21 cellular contexts compared by ENCODE assay signal in the genomic region with DNA sequence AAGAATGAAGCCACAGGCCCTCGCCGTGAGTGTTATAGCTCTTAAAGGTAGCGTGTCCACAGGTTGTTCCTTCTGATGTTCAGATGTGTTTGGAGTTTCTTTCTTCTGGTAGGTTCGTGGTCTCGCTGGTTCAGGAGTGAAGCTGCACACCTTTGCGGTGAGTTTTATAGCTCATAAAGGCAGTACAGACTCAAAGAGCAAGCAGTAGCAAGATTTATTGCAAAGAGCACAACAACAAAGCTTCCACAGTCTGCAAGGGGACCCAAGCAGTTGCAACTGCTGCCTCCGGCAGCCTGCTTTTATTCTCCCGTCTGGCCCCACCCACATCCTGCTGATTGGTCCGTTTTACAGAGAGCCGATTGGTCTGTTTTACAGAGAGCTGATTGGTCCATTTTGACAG. TPM values are rescaled to one million over a fixed set of nuclear protein-coding genes. Genes with fewer than 3 reads are reported as not detected.
DNase-seq lines count a peak whose midpoint lies in the region; ATAC-seq and TF ChIP-seq lines count a peak whose summit lies in the region.
"Had no signal": no experiment of that assay in that cellular context is flagged by ENCODE, and none has a peak within 500 bp of the region (broad histone marks: within the 10 kb centered on the region; RNA-seq: fewer than 3 reads in every experiment).

No MANE protein-coding gene starts in this region.

- H3K4me1 ChIP-seq in naive thymus-derived CD4-positive, alpha-beta T cell (ENCODE audit: control insufficient read depth in 2 of 2, insufficient read depth in 2 of 2, low read length in 2 of 2) = peaks cover 6 to 19% of the 10 kb centered on the region in 2 donors
- no peaks in the 10 kb centered on the region for H3K4me1 ChIP-seq in HAP-1
- H3K4me1 ChIP-seq: Peyer's patch, SJCRH30 had no signal

- peaks cover 6 to 8% of the 10 kb centered on the region in 2 donors for H3K9me3 Mint-ChIP-seq in activated naive CD4-positive, alpha-beta T cell treated with anti-CD3 and anti-CD28 coated beads, Interleukin-2, amount 50 U/mL, for 72 hours
- peaks cover 0 to 10% (median 0%) of the 10 kb centered on the region in 11 donors for H3K9me3 Mint-ChIP-seq in naive thymus-derived CD4-positive, alpha-beta T cell
- H3K9me3 Mint-ChIP-seq in immature natural killer cell (no peaks in the 10 kb centered on the region), mesothelial cell of epicardium (peaks cover 5% of the 10 kb centered on the region)
- H3K9me3 Mint-ChIP-seq: natural killer cell had no signal

- CTCF ChIA-PET in naive thymus-derived CD4-positive, alpha-beta T cell (lab: Charles Lee) = interaction anchor here (0.7 kb wide), 1 partner anchor 305 kb away, joined by 3 read pairs; no protein-coding TSS in a partner anchor

- POLR2A ChIA-PET in naive thymus-derived CD4-positive, alpha-beta T cell (lab: Charles Lee) = no interaction called here

- H3K36me3 ChIP-seq in naive thymus-derived CD4-positive, alpha-beta T cell (ENCODE audit: control insufficient read depth in 2 of 3, insufficient read depth in 3 of 3, low read length in 3 of 3) = peaks cover 0 to 20% (median 0%) of the 10 kb centered on the region in 3 experiments
- H3K36me3 ChIP-seq in HAP-1 (replicated peaks) = peaks cover 9% of the 10 kb centered on the region; the same call in 1 of the 2 replicates

- in situ Hi-C loops in HAP-1 (cut with MboI; ENCODE audit: low sequenced_read_pairs) = no loop called here

- intact Hi-C loops in naive thymus-derived CD4-positive, alpha-beta T cell (cut with micrococcal nuclease) = loop anchor here in 1 of 2 donors (10.0 kb wide), 1 partner anchor 1798 kb away; a partner anchor contains a TSS

- H3K27ac Mint-ChIP-seq in T-helper 17 cell (peak overlapping the region; percentile 59), immature natural killer cell (peak overlapping the region in 1 of 6 donors; percentile 17), mesothelial cell of epicardium (no peak overlapping the region)
- H3K27ac Mint-ChIP-seq in activated naive CD4-positive, alpha-beta T cell treated with anti-CD3 and anti-CD28 coated beads, Interleukin-2, amount 50 U/mL, for 72 hours = peak overlapping the region; percentile 34 to 60
- H3K27ac Mint-ChIP-seq in naive thymus-derived CD4-positive, alpha-beta T cell = peak overlapping the region; percentile 62 to 91 (median 85)

- no peaks in the 10 kb centered on the region for H3K27me3 ChIP-seq in naive thymus-derived CD4-positive, alpha-beta T cell (ENCODE audit: control insufficient read depth in 2 of 2, insufficient read depth in 2 of 2, low read length in 2 of 2)
- no peaks in the 10 kb centered on the region for H3K27me3 ChIP-seq in HAP-1 (ENCODE audit: low read depth)
- H3K27me3 ChIP-seq: Peyer's patch, SJCRH30 had no signal

- peak overlapping the region; percentile 48 for H3K27ac ChIP-seq in naive thymus-derived CD4-positive, alpha-beta T cell (ENCODE audit: low read depth, low read length)
- H3K27ac ChIP-seq: KMS-11, Peyer's patch, SJCRH30 had no signal

- ATAC-seq in T-helper 17 cell = no peak
- no peak for ATAC-seq in activated naive CD4-positive, alpha-beta T cell treated with anti-CD3 and anti-CD28 coated beads, Interleukin-2, amount 50 U/mL, for 72 hours
- no peak for ATAC-seq in naive thymus-derived CD4-positive, alpha-beta T cell
- ATAC-seq: natural killer cell had no signal

- no peak overlapping the region for H3K4me3 ChIP-seq in naive thymus-derived CD4-positive, alpha-beta T cell (ENCODE audit: low read length)
- no peak overlapping the region for H3K4me3 ChIP-seq in HAP-1
- H3K4me3 ChIP-seq: Peyer's patch, SJCRH30 had no signal

- H3K4me3 Mint-ChIP-seq in T-helper 17 cell = peak overlapping the region; percentile 9
- peak overlapping the region in 9 of 10 donors; percentile 25 to 67 (median 53) for H3K4me3 Mint-ChIP-seq in naive thymus-derived CD4-positive, alpha-beta T cell
- H3K4me3 Mint-ChIP-seq in immature natural killer cell = no peak overlapping the region
- no peak overlapping the region for H3K4me3 Mint-ChIP-seq in mesothelial cell of epicardium
- H3K4me3 Mint-ChIP-seq: natural killer cell had no signal

- H3K4me1 Mint-ChIP-seq in T-helper 17 cell (peaks cover 28% of the 10 kb centered on the region), immature natural killer cell (peaks cover 16 to 48% of the 10 kb centered on the region in 2 donors), mesothelial cell of epicardium (peaks cover 38% of the 10 kb centered on the region)
- H3K4me1 Mint-ChIP-seq in naive thymus-derived CD4-positive, alpha-beta T cell = peaks cover 22 to 85% (median 77%) of the 10 kb centered on the region in 7 donors

- peak; percentile 40 for DNase-seq in stimulated activated CD4-positive, alpha-beta T cell treated with anti-CD3 and anti-CD28 coated beads, Interleukin-15, amount 100 ng/mL, for 24 hours
- no peak for DNase-seq in stimulated activated CD4-positive, alpha-beta T cell treated with anti-CD3 and anti-CD28 coated beads, Interleukin-4, amount 100 ng/mL, for 4 hours
- DNase-seq in T-helper 17 cell = no peak
- DNase-seq in activated naive CD4-positive, alpha-beta T cell treated with anti-CD3 and anti-CD28 coated beads, Interleukin-2, amount 50 U/mL, for 72 hours (ENCODE audit: low spot score in 2 of 2) = no peak
- DNase-seq in naive thymus-derived CD4-positive, alpha-beta T cell = peak in 7 of 9 donors; percentile 38 to 63 (median 48)
- DNase-seq in immature natural killer cell = no peak
- no peak for DNase-seq in mesothelial cell of epicardium (ENCODE audit: low spot score in 2 of 2, unreplicated experiment in 2 of 2)
- no peak for DNase-seq in HAP-1 (ENCODE audit: low spot score in 2 of 2)
- DNase-seq: activated CD8-positive, alpha-beta memory T cell treated with anti-CD3 and anti-CD28 coated beads, Interleukin-2, amount 50 U/mL, for 4 hours; activated gamma-delta T cell; anterior cingulate cortex; C1 segment of cervical spinal cord; effector CD8-positive, alpha-beta T cell; MM.1S; natural killer cell; NCI-H1417; NCI-H2029 treated with DMSO at 0.1 percent for 48 hours; NCI-H2227 treated with DMSO at 0.1 percent for 48 hours; Peyer's patch; SJCRH30 had no signal

- no peaks in the 10 kb centered on the region for H3K9me3 ChIP-seq in T-helper 17 cell (ENCODE audit: control insufficient read depth, low read length, poor library complexity, severe bottlenecking)
- H3K9me3 ChIP-seq in naive thymus-derived CD4-positive, alpha-beta T cell (ENCODE audit: control insufficient read depth in 2 of 3, low read length in 3 of 3) = no peaks in the 10 kb centered on the region
- H3K9me3 ChIP-seq in HAP-1 = no peaks in the 10 kb centered on the region
- H3K9me3 ChIP-seq: Peyer's patch, SJCRH30 had no signal

- H3K36me3 Mint-ChIP-seq in T-helper 17 cell (ENCODE audit: low read depth) (peaks cover 15% of the 10 kb centered on the region), immature natural killer cell (peaks cover 14 to 18% (median 16%) of the 10 kb centered on the region in 3 donors), mesothelial cell of epicardium (peaks cover 47% of the 10 kb centered on the region)
- H3K36me3 Mint-ChIP-seq in activated naive CD4-positive, alpha-beta T cell treated with anti-CD3 and anti-CD28 coated beads, Interleukin-2, amount 50 U/mL, for 72 hours = peaks cover 48 to 88% of the 10 kb centered on the region in 2 donors
- peaks cover 15 to 61% (median 54%) of the 10 kb centered on the region in 5 donors for H3K36me3 Mint-ChIP-seq in naive thymus-derived CD4-positive, alpha-beta T cell
- H3K36me3 Mint-ChIP-seq: natural killer cell had no signal

- no peak for TF ChIP-seq CTCF in mesothelial cell of epicardium (IDR thresholded peaks at IDR 0.05; ENCODE audit: unreplicated experiment)

- H3K27me3 Mint-ChIP-seq in T-helper 17 cell = no peaks in the 10 kb centered on the region
- peaks cover 0 to 5% (median 0%) of the 10 kb centered on the region in 5 donors for H3K27me3 Mint-ChIP-seq in naive thymus-derived CD4-positive, alpha-beta T cell
- H3K27me3 Mint-ChIP-seq in immature natural killer cell (ENCODE audit: low read depth in 3 of 3) = peaks cover 9 to 16% (median 10%) of the 10 kb centered on the region in 3 donors
- H3K27me3 Mint-ChIP-seq in mesothelial cell of epicardium (ENCODE audit: low read depth) = no peaks in the 10 kb centered on the region

RNA-seq across cellular contexts. Expression of a gene that starts 5.2 kb away (rescaled TPM):
- total RNA-seq in T-helper 17 cell (10 to 100 TPM; 63.4 to 70.0 TPM), mesothelial cell of epicardium (63.4 to 69.4 TPM (median 64.0 TPM) in 3 replicates)
- 10 to 100 TPM; 54.3 to 75.6 TPM for total RNA-seq in activated naive CD4-positive, alpha-beta T cell treated with anti-CD3 and anti-CD28 coated beads, Interleukin-2, amount 50 U/mL, for 72 hours
- total RNA-seq in naive thymus-derived CD4-positive, alpha-beta T cell = 10 to 100 TPM; 29.2 to 86.1 (median 38.2) TPM
- polyA plus RNA-seq in naive thymus-derived CD4-positive, alpha-beta T cell = 10 to 100 TPM; 13.2 to 16.6 TPM
- 1 to 10 TPM in 2 of 3 donors, not detected in 1; 1.9 to 5.5 TPM for polyA plus RNA-seq in immature natural killer cell

Comparison
In these comparisons a context has a peak if more than half of its experiments do, and no peak if none do; other contexts are left out.
1. DNase-seq: peak in stimulated activated CD4-positive, alpha-beta T cell treated with anti-CD3 and anti-CD28 coated beads, Interleukin-15, amount 100 ng/mL, for 24 hours (single experiment) and naive thymus-derived CD4-positive, alpha-beta T cell (7 of 9); none in stimulated activated CD4-positive, alpha-beta T cell treated with anti-CD3 and anti-CD28 coated beads, Interleukin-4, amount 100 ng/mL, for 4 hours (0 of 2), T-helper 17 cell (0 of 3), activated naive CD4-positive, alpha-beta T cell treated with anti-CD3 and anti-CD28 coated beads, Interleukin-2, amount 50 U/mL, for 72 hours (0 of 2), immature natural killer cell (0 of 3), mesothelial cell of epicardium (0 of 2) and HAP-1 (0 of 2).
2. H3K4me3 Mint-ChIP-seq: peak in T-helper 17 cell (single experiment) and naive thymus-derived CD4-positive, alpha-beta T cell (9 of 10); none in immature natural killer cell (0 of 5) and mesothelial cell of epicardium (single experiment).